9 cellular contexts compared by ENCODE assay signal in genomic region chr16:70685061-70685937, GRCh38. TPM values are rescaled to one million over a fixed set of nuclear protein-coding genes. Genes with fewer than 3 reads are reported as not detected.
DNase-seq lines count a peak whose midpoint lies in the region; ATAC-seq and TF ChIP-seq lines count a peak whose summit lies in the region.
"Had no signal": no experiment of that assay in that cellular context is flagged by ENCODE, and none has a peak within 500 bp of the region (broad histone marks: within the 10 kb centered on the region; RNA-seq: fewer than 3 reads in every experiment).

No MANE protein-coding gene starts in this region.

- no peak overlapping the region for H3K4me3 Mint-ChIP-seq in activated T-helper 17 cell treated with anti-CD3 and anti-CD28 coated beads, Interleukin-2, amount 50 U/mL, for 72 hours
- H3K4me3 Mint-ChIP-seq: natural killer cell treated with Interleukin-12 subunit alpha and Interleukin-12 subunit beta and Interleukin-15 and Interleukin-18, amount 100 ng/mL, for 72 hours had no signal

- H3K4me3 ChIP-seq in Peyer's patch (peak overlapping the region; percentile 41 to 69 (median 55)), neuron (ENCODE audit: low read length) (peak overlapping the region; percentile 92)

- no peak overlapping the region for H3K27ac Mint-ChIP-seq in activated T-helper 17 cell treated with anti-CD3 and anti-CD28 coated beads, Interleukin-2, amount 50 U/mL, for 72 hours
- H3K27ac Mint-ChIP-seq: natural killer cell treated with Interleukin-12 subunit alpha and Interleukin-12 subunit beta and Interleukin-15 and Interleukin-18, amount 100 ng/mL, for 72 hours had no signal

- H3K4me1 Mint-ChIP-seq in activated T-helper 17 cell treated with anti-CD3 and anti-CD28 coated beads, Interleukin-2, amount 50 U/mL, for 72 hours: no peaks in the 10 kb centered on the region

- H2AFZ ChIP-seq in neuron (ENCODE audit: low read depth, low read length): peak overlapping the region; percentile 57

- peak; percentile 70 for DNase-seq in GM10266 (ENCODE audit: extremely low spot score)
- DNase-seq in Peyer's patch: no peak
- DNase-seq in activated CD8-positive, alpha-beta memory T cell treated with anti-CD3 and anti-CD28 coated beads, Interleukin-2, amount 50 U/mL, for 4 hours: no peak

- no peaks in the 10 kb centered on the region for H3K36me3 Mint-ChIP-seq in activated T-helper 17 cell treated with anti-CD3 and anti-CD28 coated beads, Interleukin-2, amount 50 U/mL, for 72 hours (ENCODE audit: low read depth)
- H3K36me3 Mint-ChIP-seq: natural killer cell treated with Interleukin-12 subunit alpha and Interleukin-12 subunit beta and Interleukin-15 and Interleukin-18, amount 100 ng/mL, for 72 hours had no signal

- H3K9me3 ChIP-seq in Peyer's patch (no peaks in the 10 kb centered on the region), neuron (ENCODE audit: low read length) (no peaks in the 10 kb centered on the region)

- H3K4me1 ChIP-seq in Peyer's patch: peaks cover 0 to 81% (median 8%) of the 10 kb centered on the region in 4 donors
- peaks cover 34% of the 10 kb centered on the region for H3K4me1 ChIP-seq in neuron (ENCODE audit: insufficient read depth, low read length)

- TF ChIP-seq POLR2A in Peyer's patch (IDR thresholded peaks at IDR 0.05): no peak

- no peaks in the 10 kb centered on the region for H3K27me3 ChIP-seq in Peyer's patch
- no peaks in the 10 kb centered on the region for H3K27me3 ChIP-seq in neuron (ENCODE audit: insufficient read depth, low read length)

- TF ChIP-seq CTCF in GM10266 (IDR thresholded peaks at IDR 0.05; ENCODE audit: control insufficient read depth, insufficient read depth, low read depth, missing control alignments): no peak
- TF ChIP-seq CTCF in Peyer's patch (IDR thresholded peaks at IDR 0.05): no peak

- peak; percentile 5 for ATAC-seq in esophagus mucosa
- ATAC-seq in activated T-helper 17 cell treated with anti-CD3 and anti-CD28 coated beads, Interleukin-2, amount 50 U/mL, for 72 hours (replicated peaks): no peak
- no peak for ATAC-seq in HG03159 (IDR thresholded peaks at IDR 0.05; ENCODE audit: unreplicated experiment)
- no peak for ATAC-seq in GM21576 (IDR thresholded peaks at IDR 0.05; ENCODE audit: unreplicated experiment)

- H3K9me3 Mint-ChIP-seq in activated T-helper 17 cell treated with anti-CD3 and anti-CD28 coated beads, Interleukin-2, amount 50 U/mL, for 72 hours: no peaks in the 10 kb centered on the region
- H3K9me3 Mint-ChIP-seq: natural killer cell treated with Interleukin-12 subunit alpha and Interleukin-12 subunit beta and Interleukin-15 and Interleukin-18, amount 100 ng/mL, for 72 hours had no signal

- peak overlapping the region; percentile 57 to 84 (median 70) for H3K27ac ChIP-seq in Peyer's patch

- H3K27me3 Mint-ChIP-seq in activated T-helper 17 cell treated with anti-CD3 and anti-CD28 coated beads, Interleukin-2, amount 50 U/mL, for 72 hours: peaks cover 3% of the 10 kb centered on the region

- H3K36me3 ChIP-seq in Peyer's patch (no peaks in the 10 kb centered on the region), neuron (ENCODE audit: insufficient read depth, low read length) (peaks cover 5% of the 10 kb centered on the region)

RNA-seq across cellular contexts. Expression of gene MTSS2, which starts 0.6 kb away (rescaled TPM):
- 100 to 1,000 TPM in 1 of 4 donors, 10 to 100 TPM in 3; 12.1 to 115 (median 30.4) TPM for total RNA-seq in Peyer's patch
- 32.8 TPM for total RNA-seq in esophagus mucosa
- under 1 TPM; 0.11 to 0.67 TPM for total RNA-seq in activated T-helper 17 cell treated with anti-CD3 and anti-CD28 coated beads, Interleukin-2, amount 50 U/mL, for 72 hours

RNA-seq across cellular contexts. Expression of gene IL34, which starts 38.9 kb away (rescaled TPM):
- total RNA-seq in Peyer's patch: 10 to 100 TPM in 1 of 4 donors, 1 to 10 TPM in 3; 1.6 to 23.1 (median 2.6) TPM
- 7.9 TPM for total RNA-seq in esophagus mucosa
- total RNA-seq in activated T-helper 17 cell treated with anti-CD3 and anti-CD28 coated beads, Interleukin-2, amount 50 U/mL, for 72 hours: not detected

Comparison
In these comparisons a context has a peak if more than half of its experiments do, and no peak if none do; other contexts are left out.
1. RNA of gene MTSS2, which starts 0.6 kb away (total RNA-seq): 12.1 to 115 TPM in Peyer's patch and 32.8 TPM in esophagus mucosa (single experiment); 0.11 to 0.67 TPM in activated T-helper 17 cell treated with anti-CD3 and anti-CD28 coated beads, Interleukin-2, amount 50 U/mL, for 72 hours; every median in the first group is over 4 times any median in the second.